1 cellular context compared by ENCODE assay signal in the genomic region with DNA sequence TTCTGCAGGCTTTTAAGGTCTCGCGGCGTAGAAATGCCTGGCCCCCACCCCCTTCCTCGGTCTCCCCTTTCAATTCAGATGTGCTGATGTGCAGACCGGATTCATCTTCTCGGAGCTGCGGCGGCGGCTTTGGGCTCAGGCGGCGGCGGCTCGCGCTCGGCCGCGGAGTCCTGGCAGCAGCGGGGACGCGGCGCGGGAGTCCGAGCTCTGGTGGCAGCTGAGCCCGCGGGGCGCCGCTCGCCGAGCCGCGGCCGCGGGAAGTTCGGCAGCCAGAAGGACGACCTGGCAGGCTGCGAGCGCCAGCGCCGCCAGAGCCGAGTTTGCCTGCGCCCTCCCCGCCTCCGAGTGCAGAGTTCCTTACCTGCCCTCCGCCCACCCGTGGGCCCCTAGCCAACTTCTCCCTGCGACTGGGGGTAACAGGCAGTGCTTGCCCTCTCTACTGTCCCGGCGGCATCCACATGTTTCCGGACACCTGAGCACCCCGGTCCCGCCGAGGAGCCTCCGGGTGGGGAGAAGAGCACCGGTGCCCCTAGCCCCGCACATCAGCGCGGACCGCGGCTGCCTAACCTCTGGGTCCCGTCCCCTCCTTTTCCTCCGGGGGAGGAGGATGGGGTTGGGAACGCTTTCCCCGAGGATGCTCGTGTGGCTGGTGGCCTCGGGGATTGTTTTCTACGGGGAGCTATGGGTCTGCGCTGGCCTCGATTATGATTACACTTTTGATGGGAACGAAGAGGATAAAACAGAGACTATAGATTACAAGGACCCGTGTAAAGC.
TF ChIP-seq lines count a peak whose summit lies in the region.

No MANE protein-coding gene starts in this region.

TF ChIP-seq in H1, 55 proteins besides CTCF, POLR2A, EP300 and RAD21 (continued from another document):
- TF ChIP-seq SIX5 (IDR thresholded peaks at IDR 0.05; ENCODE audit: low read depth, low read length) (no peak), EGR1 (IDR thresholded peaks at IDR 0.05; ENCODE audit: borderline replicate concordance, low read depth, low read length) (no peak), ASH2L (IDR thresholded peaks at IDR 0.05; ENCODE audit: low read length) (peak; percentile 55), KDM4A (IDR thresholded peaks at IDR 0.05; ENCODE audit: low read depth, low read length, severe bottlenecking) (peak; percentile 85), RBBP5 (IDR thresholded peaks at IDR 0.05; ENCODE audit: borderline replicate concordance, low read depth, low read length) (peak; percentile 55), SUZ12 (IDR thresholded peaks at IDR 0.05; ENCODE audit: low read length) (peak; percentile 72)
- TF ChIP-seq, protein P1, sequence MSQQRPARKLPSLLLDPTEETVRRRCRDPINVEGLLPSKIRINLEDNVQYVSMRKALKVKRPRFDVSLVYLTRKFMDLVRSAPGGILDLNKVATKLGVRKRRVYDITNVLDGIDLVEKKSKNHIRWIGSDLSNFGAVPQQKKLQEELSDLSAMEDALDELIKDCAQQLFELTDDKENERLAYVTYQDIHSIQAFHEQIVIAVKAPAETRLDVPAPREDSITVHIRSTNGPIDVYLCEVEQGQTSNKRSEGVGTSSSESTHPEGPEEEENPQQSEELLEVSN (IDR thresholded peaks at IDR 0.05) = peak; percentile 60; the same call in 1 of the 2 replicates
